ENCODE assay signal across 9 cellular contexts in the genomic region with DNA sequence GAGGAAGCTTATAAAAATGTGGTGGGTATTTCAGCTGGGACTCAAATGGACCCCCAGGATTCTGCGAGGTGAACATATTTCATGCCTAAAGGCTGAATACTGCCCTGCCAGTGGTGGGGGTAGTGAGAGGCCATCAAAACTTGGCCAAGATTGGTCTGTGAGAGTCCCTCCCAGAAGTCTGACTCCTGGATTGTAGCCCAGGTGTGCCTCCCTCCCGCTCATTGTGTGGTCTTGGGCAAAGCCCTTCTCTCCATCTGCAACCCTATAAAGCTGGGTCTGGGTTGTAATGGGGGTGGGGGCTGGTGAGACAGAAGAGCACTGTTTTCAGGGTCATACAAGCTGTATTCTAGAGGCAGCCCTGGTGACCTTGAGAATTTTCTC. TPM values are rescaled to one million over a fixed set of nuclear protein-coding genes. Genes with fewer than 3 reads are reported as not detected.
DNase-seq lines count a peak whose midpoint lies in the region; ATAC-seq and TF ChIP-seq lines count a peak whose summit lies in the region.
"Had no signal": no experiment of that assay in that cellular context is flagged by ENCODE, and none has a peak within 500 bp of the region (broad histone marks: within the 10 kb centered on the region; RNA-seq: fewer than 3 reads in every experiment).

No MANE protein-coding gene starts in this region.

- H4K8ac ChIP-seq in trophoblast cell (ENCODE audit: low read depth, low read length), result peak overlapping the region; percentile 90

- POLR2A ChIA-PET in PC-9 (lab: Charles Lee; ENCODE audit: unreplicated experiment), result no interaction called here

- H3F3A ChIP-seq in PC-9 (ENCODE audit: insufficient read depth, low read depth), result peaks cover 21% of the 10 kb centered on the region

- no peaks in the 10 kb centered on the region for H3K9me3 ChIP-seq in PC-9 (ENCODE audit: insufficient read depth, low read depth)
- H3K9me3 ChIP-seq in esophagus squamous epithelium, result no peaks in the 10 kb centered on the region
- no peaks in the 10 kb centered on the region for H3K9me3 ChIP-seq in trophoblast cell (ENCODE audit: insufficient read depth, low read depth, low read length)

- peak overlapping the region; percentile 63 for H4K12ac ChIP-seq in trophoblast cell (ENCODE audit: low read depth, low read length)

- peak overlapping the region; percentile 28 for H3K18ac ChIP-seq in trophoblast cell (ENCODE audit: low read length)

- H3K79me1 ChIP-seq in trophoblast cell (ENCODE audit: low read length), result peaks cover 14% of the 10 kb centered on the region

- H3K4ac ChIP-seq in trophoblast cell (ENCODE audit: low read depth, low read length), result peak overlapping the region; percentile 4

- peaks cover 47% of the 10 kb centered on the region for H3K4me1 ChIP-seq in PC-9 (replicated peaks; ENCODE audit: insufficient read depth)
- peaks cover 10 to 64% (median 40%) of the 10 kb centered on the region in 3 donors for H3K4me1 ChIP-seq in esophagus squamous epithelium
- peaks cover 4 to 6% of the 10 kb centered on the region in 2 experiments for H3K4me1 ChIP-seq in trophoblast cell (ENCODE audit: control insufficient read depth in 1 of 2, insufficient read depth in 2 of 2, low read length in 2 of 2)

- H2AFZ ChIP-seq in PC-9, result peak overlapping the region; percentile 86
- H2AFZ ChIP-seq in trophoblast cell (ENCODE audit: insufficient read depth, low read length, poor library complexity), result no peak overlapping the region

- no peak overlapping the region for H3K9ac ChIP-seq in trophoblast cell (ENCODE audit: low read length)

- ATAC-seq in HG02610 (IDR thresholded peaks at IDR 0.05; ENCODE audit: unreplicated experiment), result no peak
- no peak for ATAC-seq in GM19023 (IDR thresholded peaks at IDR 0.05; ENCODE audit: unreplicated experiment)

- H3K79me2 ChIP-seq in PC-9 (ENCODE audit: low read depth) (peaks cover 40% of the 10 kb centered on the region), trophoblast cell (ENCODE audit: control insufficient read depth, insufficient read depth, low read length, poor library complexity) (peaks cover 3% of the 10 kb centered on the region)

- no peak for TF ChIP-seq POLR2A in esophagus squamous epithelium (IDR thresholded peaks at IDR 0.05)

- CTCF ChIA-PET in PC-9 (lab: Charles Lee), result no interaction called here

- no peaks in the 10 kb centered on the region for H3K27me3 ChIP-seq in PC-9 (ENCODE audit: insufficient read depth, low read depth)
- no peaks in the 10 kb centered on the region for H3K27me3 ChIP-seq in esophagus squamous epithelium
- H3K27me3 ChIP-seq in trophoblast cell (ENCODE audit: insufficient read depth, low read length), result no peaks in the 10 kb centered on the region

- H2BK12ac ChIP-seq in trophoblast cell (ENCODE audit: low read length), result peak overlapping the region; percentile 42

- no peak overlapping the region for H3K23ac ChIP-seq in trophoblast cell (ENCODE audit: low read length)

- peak overlapping the region; percentile 86 for H3K27ac ChIP-seq in PC-9
- peak overlapping the region; percentile 93 to 99 (median 98) for H3K27ac ChIP-seq in esophagus squamous epithelium
- H3K27ac ChIP-seq in trophoblast cell (ENCODE audit: low read depth, low read length), result no peak overlapping the region
- H3K27ac ChIP-seq: SK-N-MC had no signal

- in situ Hi-C loops in GM13977 (cut with MboI; ENCODE audit: low pct_unique_long_range_greater_than_20kb, low sequenced_read_pairs, unreplicated experiment), result loop anchor here (25.0 kb wide), 1 partner anchor 402 kb away; no protein-coding TSS in a partner anchor

- intact Hi-C loops in PC-9 (cut with micrococcal nuclease; ENCODE audit: unreplicated experiment) (loop anchor here (10.0 kb wide), 1 partner anchor 330 kb away; no protein-coding TSS in a partner anchor), esophagus squamous epithelium (cut with DNase I) (no loop called here)

- no peaks in the 10 kb centered on the region for H3K9me2 ChIP-seq in PC-9 (ENCODE audit: insufficient read depth)

- peak overlapping the region; percentile 49 for H2BK120ac ChIP-seq in trophoblast cell (ENCODE audit: insufficient read depth, low read length, poor library complexity)

- peak overlapping the region; percentile 91 for H4K91ac ChIP-seq in trophoblast cell (ENCODE audit: low read depth, low read length)

- H2AK5ac ChIP-seq in trophoblast cell (ENCODE audit: low read length), result peak overlapping the region; percentile 36

- BruUV-seq in PC-9 (replicated peaks; lab: Mats Ljungman, UMichigan), result TSS peak; percentile 48

- H3K4me2 ChIP-seq in PC-9 (peak overlapping the region; percentile 90), trophoblast cell (ENCODE audit: low read length) (peak overlapping the region; percentile 76)

- peak overlapping the region; percentile 57 for H3K14ac ChIP-seq in trophoblast cell (ENCODE audit: low read length)

- whole genome bisulfite sequencing in esophagus squamous epithelium, 2 donors, result 31 to 50% methylated on average over 1 to 2 of the region's 2 CpGs
- no CpG with 5 or more reads among the region's 2 CpGs for WGBS in trophoblast cell (ENCODE audit: extremely low coverage, insufficient coverage, insufficient read length)

- DNase-seq in GM13977 (ENCODE audit: low spot score), result peak; percentile 30
- DNase-seq in PC-9, result peak in 1 of 2 experiments; percentile 27
- DNase-seq in esophagus squamous epithelium (lab: John Stamatoyannopoulos, UW), result no peak
- DNase-seq in trophoblast cell, result no peak
- no peak for DNase-seq in inferior parietal cortex (ENCODE audit: extremely low spot score)
- no peak for DNase-seq in NCI-H2029 (lab: John Stamatoyannopoulos, UW)

- TF ChIP-seq CTCF in GM13977 (IDR thresholded peaks at IDR 0.05; ENCODE audit: extremely low read depth, insufficient read depth, missing control alignments) (no peak), PC-9 (conservative IDR thresholded peaks at IDR 0.05) (no peak), esophagus squamous epithelium (IDR thresholded peaks at IDR 0.05) (no peak)

- H3K36me3 ChIP-seq in PC-9 (ENCODE audit: low read depth) (no peaks in the 10 kb centered on the region; the same call in 1 of the 2 replicates), esophagus squamous epithelium (peaks cover 0 to 2% (median 0%) of the 10 kb centered on the region in 3 donors), trophoblast cell (ENCODE audit: control insufficient read depth in 1 of 2, insufficient read depth in 2 of 2, low read length in 2 of 2) (no peaks in the 10 kb centered on the region)

- H4K20me1 ChIP-seq in PC-9 (ENCODE audit: insufficient read depth), result no peaks in the 10 kb centered on the region

- H2BK5ac ChIP-seq in trophoblast cell (ENCODE audit: low read depth, low read length, poor library complexity), result no peak overlapping the region

- H3K4me3 ChIP-seq in PC-9, result peak overlapping the region; percentile 76
- H3K4me3 ChIP-seq in esophagus squamous epithelium, result peak overlapping the region; percentile 72 to 100 (median 94)
- H3K4me3 ChIP-seq in trophoblast cell (ENCODE audit: low read depth, low read length), result no peak overlapping the region
- H3K4me3 ChIP-seq: SK-N-MC had no signal

RNA-seq across cellular contexts. Expression of a gene that starts 0.9 kb away (rescaled TPM):
- 180 and 194 TPM in 2 replicates for total RNA-seq in PC-9 (2021)
- total RNA-seq in esophagus squamous epithelium, result 10 to 100 TPM; 52.9 to 76.4 (median 61.3) TPM
- 41.3 and 42.2 TPM in 2 replicates for polyA plus RNA-seq in trophoblast cell (2013)

RNA-seq across cellular contexts. Expression of a gene that starts 23.1 kb away (rescaled TPM):
- total RNA-seq in PC-9 (2021) (20.9 and 23.6 TPM in 2 replicates), esophagus squamous epithelium (10 to 100 TPM; 15.2 to 38.1 (median 23.0) TPM)
- polyA plus RNA-seq in trophoblast cell (2013), result 6.5 and 7.2 TPM in 2 replicates
